ENCODE assay signal across 28 cellular contexts in genomic region chr6:117530467-117531242, GRCh38. TPM values are rescaled to one million over a fixed set of nuclear protein-coding genes. Genes with fewer than 3 reads are reported as not detected.
DNase-seq lines count a peak whose midpoint lies in the region; ATAC-seq, FAIRE-seq and TF ChIP-seq lines count a peak whose summit lies in the region.
"Had no signal": no experiment of that assay in that cellular context is flagged by ENCODE, and none has a peak within 500 bp of the region (broad histone marks: within the 10 kb centered on the region; RNA-seq: fewer than 3 reads in every experiment).

No MANE protein-coding gene starts in this region.

- H3K4me3 ChIP-seq in K562 (no peak overlapping the region), right lobe of liver (no peak overlapping the region), skeletal muscle tissue (ENCODE audit: low read length in 3 of 3) (no peak overlapping the region)
- H3K4me3 ChIP-seq: ascending aorta, stomach, upper lobe of left lung had no signal

- intact Hi-C loops in K562 (cut with micrococcal nuclease): no loop called here
- intact Hi-C loops in right lobe of liver (cut with DNase I): no loop called here

- no peaks in the 10 kb centered on the region for H3K36me3 ChIP-seq in K562 (ENCODE audit: control insufficient read depth, insufficient read depth, low read length)
- H3K36me3 ChIP-seq in right lobe of liver: no peaks in the 10 kb centered on the region
- peaks cover 0 to 9% (median 3%) of the 10 kb centered on the region in 3 donors for H3K36me3 ChIP-seq in skeletal muscle tissue (ENCODE audit: control insufficient read depth in 3 of 3, insufficient read depth in 3 of 3, low read length in 3 of 3)
- H3K36me3 ChIP-seq: ascending aorta had no signal

- TF ChIP-seq POLR2A in K562 (conservative IDR thresholded peaks at IDR 0.05) (no peak), right lobe of liver (IDR thresholded peaks at IDR 0.05) (no peak)

- no TSS peak for BruUV-seq in K562 (replicated peaks; lab: Mats Ljungman, UMichigan)

- no peaks in the 10 kb centered on the region for H4K20me1 ChIP-seq in K562 (replicated peaks; ENCODE audit: control insufficient read depth, insufficient read depth, low read length)

- H3K9ac ChIP-seq in K562 (ENCODE audit: insufficient read depth in 1 of 2, low read depth in 2 of 2, low read length in 2 of 2) (peak overlapping the region in 1 of 2 experiments; percentile 48; a peak in 1 of 4 replicates), skeletal muscle tissue (ENCODE audit: low read depth in 1 of 3, low read length in 3 of 3) (no peak overlapping the region)

- no peak for TF ChIP-seq CTCF in K562 (IDR thresholded peaks at IDR 0.05 in 2 of 3, conservative IDR thresholded peaks at IDR 0.05 in 1 of 3; ENCODE audit: insufficient read depth in 2 of 3, low read depth in 1 of 3, low read length in 3 of 3)
- no peak for TF ChIP-seq CTCF in right lobe of liver (IDR thresholded peaks at IDR 0.05)

- no peaks in the 10 kb centered on the region for H3K79me2 ChIP-seq in K562 (ENCODE audit: control insufficient read depth, insufficient read depth, low read length)

- WGBS in K562 (ENCODE audit: insufficient coverage, low coverage, missing lambda C conversion rate): 88% methylated on average over 4 of the region's 4 CpGs
- WGBS in right lobe of liver (ENCODE audit: insufficient coverage, low coverage, low lambda C conversion rate, missing lambda C conversion rate): 70% methylated on average over 4 of the region's 4 CpGs

- H2AFZ ChIP-seq in K562 (ENCODE audit: low read depth, low read length): no peak overlapping the region

- no peak for TF ChIP-seq EP300 in K562 (IDR thresholded peaks at IDR 0.05; ENCODE audit: low read length)

- H3K4me2 ChIP-seq in K562 (ENCODE audit: insufficient read depth, low read length): no peak overlapping the region

- peak; percentile 63 for DNase-seq in GM03348 (ENCODE audit: low spot score)
- DNase-seq in K562 (ENCODE audit: extremely low read depth in 1 of 4, low spot score in 3 of 4): no peak
- no peak for DNase-seq in right lobe of liver
- no peak for DNase-seq in germinal center (ENCODE audit: low spot score)
- no peak for DNase-seq in hippocampal formation (lab: John Stamatoyannopoulos, UW)
- DNase-seq: activated CD8-positive, alpha-beta T cell treated with anti-CD3 and anti-CD28 coated beads, Interleukin-2, amount 10 ng/mL, durations not matched to agents 7 days and 5 days; activated naive CD4-positive, alpha-beta T cell treated with anti-CD3 and anti-CD28 coated beads for 36 hours; activated T-cell treated with anti-CD3 and anti-CD28 coated beads, Interleukin-2, amount 50 U/mL, for 24 hours; CD8-positive, alpha-beta memory T cell; DMS53; GDM1; mammary epithelial cell; NCI-H1048; NCI-H187 treated with DMSO at 0.1 percent for 48 hours; NCI-H226; NCI-H774; nucleus accumbens; OCI-M1; Right ventricle myocardium superior; stimulated activated CD4-positive, alpha-beta T cell treated with anti-CD3 and anti-CD28 coated beads, Interleukin-15, amount 100 ng/mL, for 24 hours; stomach; upper lobe of left lung had no signal

- CTCF ChIA-PET in K562 (lab: Yijun Ruan, JAX; ENCODE audit: low intra/inter-chr PET ratio): no interaction called here

- H3K4me1 ChIP-seq in K562 (replicated peaks in 1 of 2; ENCODE audit: control insufficient read depth in 2 of 2, insufficient read depth in 2 of 2, low read length in 2 of 2) (peaks cover 0 to 7% of the 10 kb centered on the region in 2 experiments; a peak in 2 of 5 replicates), right lobe of liver (peaks cover 0 to 39% (median 19%) of the 10 kb centered on the region in 4 donors), skeletal muscle tissue (ENCODE audit: control insufficient read depth in 3 of 3, insufficient read depth in 3 of 3, low read length in 3 of 3) (no peaks in the 10 kb centered on the region)
- H3K4me1 ChIP-seq: ascending aorta, stomach had no signal

- no peak for FAIRE-seq in K562 (lab: Jason Lieb, UNC)

- H3K9me3 ChIP-seq in K562 (replicated peaks; ENCODE audit: control insufficient read depth, insufficient read depth, low read depth, low read length) (no peaks in the 10 kb centered on the region), right lobe of liver (no peaks in the 10 kb centered on the region), skeletal muscle tissue (ENCODE audit: control insufficient read depth in 3 of 3, low read length in 3 of 3) (no peaks in the 10 kb centered on the region)
- H3K9me3 ChIP-seq: ascending aorta, stomach, upper lobe of left lung had no signal

- no peaks in the 10 kb centered on the region for H3K9me1 ChIP-seq in K562 (ENCODE audit: control insufficient read depth, insufficient read depth, low read length)

- in situ Hi-C loops in K562 (cut with MboI): no loop called here

- no peaks in the 10 kb centered on the region for H3K27me3 ChIP-seq in K562 (ENCODE audit: control insufficient read depth in 2 of 2, insufficient read depth in 2 of 2, low read length in 2 of 2)
- H3K27me3 ChIP-seq in right lobe of liver: no peaks in the 10 kb centered on the region
- H3K27me3 ChIP-seq in skeletal muscle tissue (ENCODE audit: control insufficient read depth in 3 of 3, insufficient read depth in 3 of 3, low read length in 3 of 3): no peaks in the 10 kb centered on the region
- H3K27me3 ChIP-seq: ascending aorta, stomach, upper lobe of left lung had no signal

- H3K27ac ChIP-seq in K562 (ENCODE audit: extremely low read depth, low read depth, low read length) (no peak overlapping the region), right lobe of liver (peak overlapping the region; percentile 36 to 45 (median 36)), skeletal muscle tissue (ENCODE audit: low read depth, low read length) (peak overlapping the region; percentile 11)
- H3K27ac ChIP-seq: ascending aorta, epithelial cell of prostate, upper lobe of left lung had no signal

- POLR2A ChIA-PET in K562 (lab: Yijun Ruan, JAX): interaction anchor here (0.6 to 1.5 kb wide), 2 partner anchors 9 to 22 kb away, joined by 3 read pairs; no protein-coding TSS in a partner anchor

- TF ChIP-seq RAD21 in K562 (CRISPR knock-in tag; conservative IDR thresholded peaks at IDR 0.05 in 1 of 2, IDR thresholded peaks at IDR 0.05 in 1 of 2): no peak

- ATAC-seq in K562 (peak; percentile 24; the same call in 2 of the 3 replicates), right lobe of liver (peak in 3 of 4 donors; percentile 19 to 58 (median 52)), HG03025 (IDR thresholded peaks at IDR 0.05; ENCODE audit: low FRiP score, unreplicated experiment) (no peak)
- ATAC-seq: activated CD4-positive, CD25-positive, alpha-beta regulatory T cell treated with anti-CD3 and anti-CD28 coated beads, Interleukin-2, amount 50 U/mL, for 24 hours; activated CD8-positive, alpha-beta T cell treated with anti-CD3 and anti-CD28 coated beads, Interleukin-2, amount 10 ng/mL, durations not matched to agents 7 days and 5 days; HCT116 had no signal

TF ChIP-seq in K562, 482 proteins besides CTCF, POLR2A, EP300 and RAD21 (continues in another document):
- peak; percentile 77 for TF ChIP-seq MAFG (tag; conservative IDR thresholded peaks at IDR 0.05)
- no peak for TF ChIP-seq PBX2 (CRISPR knock-in tag; IDR thresholded peaks at IDR 0.05; ENCODE audit: low read depth)
- TF ChIP-seq PBX2 (tag; conservative IDR thresholded peaks at IDR 0.05; ENCODE audit: low read depth): peak; percentile 72
- TF ChIP-seq MEIS2 (IDR thresholded peaks at IDR 0.05; ENCODE audit: partially characterized antibody): peak; percentile 56
- TF ChIP-seq MCM5 (IDR thresholded peaks at IDR 0.05; ENCODE audit: low read depth): no peak
- no peak for TF ChIP-seq BMI1 (IDR thresholded peaks at IDR 0.05; ENCODE audit: low read length)
- no peak for TF ChIP-seq POLR3G (IDR thresholded peaks at IDR 0.05; ENCODE audit: extremely low read depth, insufficient read length, insufficient replicate concordance)
- peak; percentile 29; the same call in 1 of the 2 replicates for TF ChIP-seq C11orf30 (IDR thresholded peaks at IDR 0.05; ENCODE audit: low read depth)
- no peak for TF ChIP-seq RNF2 (IDR thresholded peaks at IDR 0.05)

RNA-seq across cellular contexts. Expression of gene DCBLD1, which starts 48.2 kb away (rescaled TPM):
- 8.3 and 15.3 TPM in 2 replicates for total RNA-seq in K562 (2011; cell fraction: chromatin; rRNA removed; ENCODE audit: low replicate concordance)
- 8.5 and 12.8 TPM in 2 replicates for total RNA-seq in K562 (2011; cell fraction: nucleolus; rRNA removed)
- 10.8 and 17.3 TPM in 2 replicates for total RNA-seq in K562 (2011; cell fraction: nucleoplasm; rRNA removed)
- total RNA-seq in K562 (2014; rRNA removed) (6.9 and 9.8 TPM in 2 replicates), K562 (2014; rRNA removed; fragmentation: Illumina TruSeq; extraction: Trizol) (6.8 and 7.3 TPM in 2 replicates), K562 (2015; rRNA removed; fragmentation: Illumina TruSeq; extraction: Trizol) (6.4 and 7.4 TPM in 2 replicates), K562 (2021) (6.1 and 6.7 TPM in 2 replicates), right lobe of liver (10 to 100 TPM in 4 of 6 experiments, 1 to 10 TPM in 2; 7.6 to 22.8 (median 10.8) TPM), skeletal muscle tissue (12.0 TPM)
- polyA plus RNA-seq in K562 (2011; rRNA removed) (7.2 and 7.6 TPM in 2 replicates), K562 (2014; fragmentation: Illumina TruSeq; extraction: Trizol) (5.5 and 6.0 TPM in 2 replicates), K562 (2014; fragmentation: Nextera tagmentation; extraction: Ambion mirVana) (under 1 TPM; 0.80 to 0.87 TPM), K562 (2014; rRNA removed) (8.5 and 10.1 TPM in 2 replicates)
- 4.2 and 4.4 TPM in 2 replicates for polyA plus RNA-seq in K562 (2011; cell fraction: cytosol; rRNA removed)
- polyA plus RNA-seq in K562 (2011; cell fraction: nucleus; rRNA removed): 8.4 and 11.4 TPM in 2 replicates
- 4.4 and 5.2 TPM in 2 replicates for polyA plus RNA-seq in K562 (2012)
- 13.0 and 13.2 TPM in 2 replicates for polyA minus RNA-seq in K562 (2011; rRNA and poly(A)+ RNA removed)
- polyA minus RNA-seq in K562 (2011; cell fraction: cytosol; rRNA and poly(A)+ RNA removed): 5.1 and 5.2 TPM in 2 replicates
- polyA minus RNA-seq in K562 (2011; cell fraction: nucleus; rRNA and poly(A)+ RNA removed): 7.8 and 12.2 TPM in 2 replicates
